In genomic region chr9:38047301-38048251, GRCh38 we compare ENCODE assay signal across 1 cellular context.
TF ChIP-seq lines count a peak whose summit lies in the region.

No MANE protein-coding gene starts in this region.

TF ChIP-seq in SK-N-SH, 30 proteins besides CTCF, POLR2A, EP300 and RAD21 (continued from another document):
- TF ChIP-seq IRF3 (IDR thresholded peaks at IDR 0.05; ENCODE audit: low read depth, low read length) (no peak), NRF1 (IDR thresholded peaks at IDR 0.05; ENCODE audit: low read depth, low read length) (no peak), NFIC (IDR thresholded peaks at IDR 0.05; ENCODE audit: borderline replicate concordance) (peak; percentile 89), FOXM1 (IDR thresholded peaks at IDR 0.05; ENCODE audit: low read depth) (peak; percentile 44; the same call in 1 of the 2 replicates), CHD2 (IDR thresholded peaks at IDR 0.05; ENCODE audit: low read length, partially characterized antibody) (no peak), TEAD4 (IDR thresholded peaks at IDR 0.05; ENCODE audit: borderline replicate concordance, insufficient read depth) (peak; percentile 86), EZH2phosphoT487 (IDR thresholded peaks at IDR 0.05; ENCODE audit: borderline replicate concordance, low read depth) (no peak), USF2 (IDR thresholded peaks at IDR 0.05; ENCODE audit: borderline replicate concordance, low read depth, low read length) (no peak), SIN3A (IDR thresholded peaks at IDR 0.05; ENCODE audit: borderline replicate concordance, low read depth, low read length) (no peak)
TF ChIP-seq in SK-N-SH: peak in this region for 12.
